8 cellular contexts compared by ENCODE assay signal in the genomic region with DNA sequence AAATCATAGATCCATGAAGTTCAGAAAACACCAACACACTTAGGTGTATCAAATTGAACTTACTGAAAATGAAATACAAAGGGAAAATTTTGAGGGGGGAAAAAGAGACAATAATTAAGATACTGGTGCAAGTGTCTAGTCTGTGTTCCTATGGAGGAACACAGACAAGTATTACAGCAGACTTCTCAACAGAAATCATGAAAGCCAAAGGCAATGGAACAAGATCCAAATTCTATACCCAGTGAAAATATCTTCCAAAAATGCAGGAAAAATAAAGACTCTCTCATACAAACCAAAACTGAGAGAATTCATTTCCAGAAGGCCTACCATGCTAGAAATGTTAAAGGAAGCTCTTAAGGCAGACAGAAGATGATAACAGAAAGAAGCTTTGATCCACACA.
"Had no signal": no experiment of that assay in that cellular context is flagged by ENCODE, and none has a peak within 500 bp of the region (broad histone marks: within the 10 kb centered on the region; RNA-seq: fewer than 3 reads in every experiment).

No MANE protein-coding gene starts in this region.

- H3K4me2 ChIP-seq: GM23338 had no signal

- H3K4me3 ChIP-seq: GM23338 had no signal

- H3K4me1 Mint-ChIP-seq: GM23338, H9, IgD-negative memory B cell had no signal

- ATAC-seq: GM23338 had no signal

- DNase-seq: H9, HCEC 1CT, KG1 had no signal

- H3K4me3 Mint-ChIP-seq: GM23338, H9, IgD-negative memory B cell had no signal

- FAIRE-seq: H1, H54, HTR-8/SVneo had no signal

- H3K27ac Mint-ChIP-seq: GM23338, H9, IgD-negative memory B cell had no signal

- H2AFZ ChIP-seq: GM23338 had no signal
